ENCODE assay signal across 25 cellular contexts in genomic region chr9:26329974-26330373, GRCh38.
"Had no signal": no experiment of that assay in that cellular context is flagged by ENCODE, and none has a peak within 500 bp of the region (broad histone marks: within the 10 kb centered on the region; RNA-seq: fewer than 3 reads in every experiment).

No MANE protein-coding gene starts in this region.

- H3K27ac ChIP-seq: epithelial cell of prostate, esophagus muscularis mucosa, gastrocnemius medialis, heart right ventricle, left ventricle myocardium inferior, lower lobe of right lung, parathyroid adenoma, psoas muscle, spleen, thoracic aorta had no signal

- H2AFZ ChIP-seq: parathyroid adenoma had no signal

- H3K9me3 ChIP-seq: esophagus muscularis mucosa, gastrocnemius medialis, heart right ventricle, left ventricle myocardium inferior, lower lobe of right lung, psoas muscle, spleen, thoracic aorta had no signal

- H3K4me1 Mint-ChIP-seq: memory B cell; naive B cell; stimulated activated naive B cell treated with anti-CD40 and anti-IgM and Interleukin-4, amounts not matched to agents 10 μg/mL and 1 μg/mL and 100 μg/mL, for 72 hours; stimulated activated naive CD8-positive, alpha-beta T cell treated with anti-CD3 and anti-CD28 coated beads, Interleukin-15, amount 100 ng/mL, for 72 hours had no signal

- H3K4me1 ChIP-seq: gastrocnemius medialis, heart right ventricle, left ventricle myocardium inferior, lower lobe of right lung, parathyroid adenoma, psoas muscle, spleen had no signal

- DNase-seq: effector memory CD8-positive, alpha-beta T cell; gastrocnemius medialis; heart right ventricle; islet precursor cell; left ventricle myocardium inferior; lower lobe of right lung; midbrain; naive B cell; occipital lobe; psoas muscle; retina; spleen; stimulated activated CD4-positive, alpha-beta T cell treated with anti-CD3 and anti-CD28 coated beads, Interleukin-15, amount 100 ng/mL, for 24 hours; stimulated activated CD4-positive, alpha-beta T cell treated with anti-CD3 and anti-CD28 coated beads, Interleukin-1b, Interleukin-23, amount 100 ng/mL, for 48 hours; stimulated activated CD4-positive, alpha-beta T cell treated with anti-CD3 and anti-CD28 coated beads, Interleukin-4, amount 100 ng/mL, for 24 hours; stimulated activated naive B cell treated with anti-CD40 and anti-IgM and Interleukin-4, amounts not matched to agents 10 μg/mL and 1 μg/mL and 100 μg/mL, for 72 hours; stimulated activated naive CD8-positive, alpha-beta T cell treated with anti-CD3 and anti-CD28 coated beads, Interleukin-15, amount 100 ng/mL, for 72 hours; trophoblast cell had no signal

- H3K27ac Mint-ChIP-seq: effector memory CD8-positive, alpha-beta T cell; memory B cell; naive B cell; nephron; stimulated activated naive B cell treated with anti-CD40 and anti-IgM and Interleukin-4, amounts not matched to agents 10 μg/mL and 1 μg/mL and 100 μg/mL, for 72 hours; stimulated activated naive CD8-positive, alpha-beta T cell treated with anti-CD3 and anti-CD28 coated beads, Interleukin-15, amount 100 ng/mL, for 72 hours had no signal

- H3K4me3 Mint-ChIP-seq: effector memory CD8-positive, alpha-beta T cell; memory B cell; naive B cell; nephron; stimulated activated naive B cell treated with anti-CD40 and anti-IgM and Interleukin-4, amounts not matched to agents 10 μg/mL and 1 μg/mL and 100 μg/mL, for 72 hours; stimulated activated naive CD8-positive, alpha-beta T cell treated with anti-CD3 and anti-CD28 coated beads, Interleukin-15, amount 100 ng/mL, for 72 hours had no signal

- H3K36me3 ChIP-seq: esophagus muscularis mucosa, gastrocnemius medialis, heart right ventricle, left ventricle myocardium inferior, lower lobe of right lung, spleen, thoracic aorta had no signal

- H3K27me3 Mint-ChIP-seq: effector memory CD8-positive, alpha-beta T cell; memory B cell; naive B cell; stimulated activated naive B cell treated with anti-CD40 and anti-IgM and Interleukin-4, amounts not matched to agents 10 μg/mL and 1 μg/mL and 100 μg/mL, for 72 hours; stimulated activated naive CD8-positive, alpha-beta T cell treated with anti-CD3 and anti-CD28 coated beads, Interleukin-15, amount 100 ng/mL, for 72 hours had no signal

- ATAC-seq: effector memory CD8-positive, alpha-beta T cell; gastrocnemius medialis; heart right ventricle; lower lobe of right lung; psoas muscle; sciatic nerve; stimulated activated naive B cell treated with anti-CD40 and anti-IgM and Interleukin-4, amounts not matched to agents 10 μg/mL and 1 μg/mL and 100 μg/mL, for 72 hours; stimulated activated naive CD8-positive, alpha-beta T cell treated with anti-CD3 and anti-CD28 coated beads, Interleukin-15, amount 100 ng/mL, for 72 hours had no signal

- H3K36me3 Mint-ChIP-seq: memory B cell; naive B cell; stimulated activated naive B cell treated with anti-CD40 and anti-IgM and Interleukin-4, amounts not matched to agents 10 μg/mL and 1 μg/mL and 100 μg/mL, for 72 hours had no signal

- H3K79me2 ChIP-seq: parathyroid adenoma had no signal

- H3K9me3 Mint-ChIP-seq: naive B cell, nephron had no signal

- H3K4me3 ChIP-seq: esophagus muscularis mucosa, gastrocnemius medialis, heart right ventricle, left ventricle myocardium inferior, lower lobe of right lung, psoas muscle, spleen, thoracic aorta had no signal

- H3K27me3 ChIP-seq: esophagus muscularis mucosa, gastrocnemius medialis, spleen had no signal
